Comparison of ENCODE assay signal across 8 cellular contexts in genomic region chr2:173966274-173967098, GRCh38. TPM values are rescaled to one million over a fixed set of nuclear protein-coding genes. Genes with fewer than 3 reads are reported as not detected.
A peak's percentile ranks its signal among the peaks of the same experiment; 100 is the strongest.
DNase-seq lines count a peak whose midpoint lies in the region; ATAC-seq and TF ChIP-seq lines count a peak whose summit lies in the region.

No MANE protein-coding gene starts in this region.

- peaks cover 36% of the 10 kb centered on the region for H3K4me1 Mint-ChIP-seq in CD4-positive, alpha-beta T cell (ENCODE audit: low read depth)
- peaks cover 23% of the 10 kb centered on the region for H3K4me1 Mint-ChIP-seq in neural progenitor cell

- peak overlapping the region; percentile 99 for H3K4me3 Mint-ChIP-seq in CD4-positive, alpha-beta T cell
- peak overlapping the region; percentile 94 for H3K4me3 Mint-ChIP-seq in neural progenitor cell

- H3K4me1 ChIP-seq in MM.1S (ENCODE audit: low read length) (peaks cover 8% of the 10 kb centered on the region), duodenal mucosa (ENCODE audit: control insufficient read depth in 1 of 2, insufficient read depth in 2 of 2, low read length in 2 of 2) (peaks cover 13 to 15% of the 10 kb centered on the region in 2 donors), neural progenitor cell (peaks cover 18% of the 10 kb centered on the region)

- H3K27ac Mint-ChIP-seq in CD4-positive, alpha-beta T cell: peak overlapping the region; percentile 98
- peak overlapping the region; percentile 98 for H3K27ac Mint-ChIP-seq in neural progenitor cell

- no peaks in the 10 kb centered on the region for H3K9me3 Mint-ChIP-seq in CD4-positive, alpha-beta T cell
- H3K9me3 Mint-ChIP-seq in neural progenitor cell: peaks cover 4% of the 10 kb centered on the region

- POLR2A ChIA-PET in CD4-positive, alpha-beta T cell (lab: Charles Lee): interaction anchor here (0.6 to 1.2 kb wide), 11 partner anchors 9 to 1202 kb away, joined by 3 to 8 read pairs (median 4); partner anchors contain the start of gene SCRN3

- H3K9me2 ChIP-seq in MM.1S (replicated peaks; ENCODE audit: insufficient read depth, low read length): no peaks in the 10 kb centered on the region

- H3K9me3 ChIP-seq in CD4-positive, alpha-beta T cell (ENCODE audit: control insufficient read depth, low read length): no peaks in the 10 kb centered on the region
- H3K9me3 ChIP-seq in MM.1S (replicated peaks; ENCODE audit: insufficient read depth, low read length): no peaks in the 10 kb centered on the region
- no peaks in the 10 kb centered on the region for H3K9me3 ChIP-seq in duodenal mucosa (ENCODE audit: control insufficient read depth in 1 of 2, low read length in 2 of 2)
- H3K9me3 ChIP-seq in neural progenitor cell (ENCODE audit: low read depth): no peaks in the 10 kb centered on the region

- no peak for DNase-seq in CD4-positive, alpha-beta T cell
- DNase-seq in MM.1S (no peak), neural progenitor cell (ENCODE audit: low spot score) (no peak), DMS153 (lab: John Stamatoyannopoulos, UW) (no peak), HK-2 (ENCODE audit: unreplicated experiment) (no peak)

- CTCF ChIA-PET in CD4-positive, alpha-beta T cell (lab: Charles Lee): no interaction called here

- no peaks in the 10 kb centered on the region for H3K27me3 ChIP-seq in CD4-positive, alpha-beta T cell (ENCODE audit: control insufficient read depth, insufficient read depth, low read length)
- H3K27me3 ChIP-seq in MM.1S (replicated peaks; ENCODE audit: insufficient read depth, low read length): no peaks in the 10 kb centered on the region
- no peaks in the 10 kb centered on the region for H3K27me3 ChIP-seq in duodenal mucosa (ENCODE audit: control insufficient read depth in 1 of 2, insufficient read depth in 2 of 2, low read length in 2 of 2)
- H3K27me3 ChIP-seq in neural progenitor cell: no peaks in the 10 kb centered on the region

- H2AFZ ChIP-seq in MM.1S (ENCODE audit: low read length) (no peak overlapping the region), neural progenitor cell (replicated peaks) (no peak overlapping the region)

- H3K9ac ChIP-seq in MM.1S (ENCODE audit: low read length) (peak overlapping the region; percentile 100; the same call in 1 of the 2 replicates), duodenal mucosa (ENCODE audit: low read depth in 1 of 2, low read length in 2 of 2) (peak overlapping the region; percentile 91 to 97), neural progenitor cell (peak overlapping the region; percentile 74)

- TF ChIP-seq CTCF in CD4-positive, alpha-beta T cell (IDR thresholded peaks at IDR 0.05): no peak
- TF ChIP-seq CTCF in MM.1S (IDR thresholded peaks at IDR 0.05; ENCODE audit: low read length) (no peak), neural progenitor cell (IDR thresholded peaks at IDR 0.05) (no peak)

- H4K20me1 ChIP-seq in MM.1S (ENCODE audit: insufficient read depth, low read length): no peaks in the 10 kb centered on the region
- no peaks in the 10 kb centered on the region for H4K20me1 ChIP-seq in neural progenitor cell (ENCODE audit: low read depth)

- H3K27ac ChIP-seq in CD4-positive, alpha-beta T cell (ENCODE audit: low read depth, low read length): no peak overlapping the region
- H3K27ac ChIP-seq in MM.1S (ENCODE audit: low read length) (peak overlapping the region; percentile 99; the same call in 1 of the 2 replicates), duodenal mucosa (ENCODE audit: low read depth, low read length) (peak overlapping the region; percentile 99), neural progenitor cell (peak overlapping the region; percentile 92)

- peaks cover 28% of the 10 kb centered on the region for H3K36me3 Mint-ChIP-seq in CD4-positive, alpha-beta T cell (ENCODE audit: low read depth)
- H3K36me3 Mint-ChIP-seq in neural progenitor cell: peaks cover 9% of the 10 kb centered on the region

- no peak for ATAC-seq in CD4-positive, alpha-beta T cell (ENCODE audit: poor library complexity)
- ATAC-seq in GM19351 (IDR thresholded peaks at IDR 0.05; ENCODE audit: unreplicated experiment) (no peak), HG03159 (IDR thresholded peaks at IDR 0.05; ENCODE audit: unreplicated experiment) (no peak)

- H3K79me2 ChIP-seq in MM.1S (ENCODE audit: low read length) (peaks cover 31% of the 10 kb centered on the region), neural progenitor cell (ENCODE audit: low read depth) (peaks cover 45% of the 10 kb centered on the region)

- H3K36me3 ChIP-seq in MM.1S (replicated peaks; ENCODE audit: insufficient read depth, low read length): no peaks in the 10 kb centered on the region
- H3K36me3 ChIP-seq in duodenal mucosa (ENCODE audit: control insufficient read depth in 1 of 2, insufficient read depth in 2 of 2, low read length in 2 of 2): no peaks in the 10 kb centered on the region
- H3K36me3 ChIP-seq in neural progenitor cell: peaks cover 3% of the 10 kb centered on the region

- H3K4me2 ChIP-seq in MM.1S (ENCODE audit: low read depth, low read length) (peak overlapping the region; percentile 73), neural progenitor cell (peak overlapping the region; percentile 100)

- H3F3A ChIP-seq in MM.1S (ENCODE audit: insufficient read depth, low read length): peaks cover 25% of the 10 kb centered on the region
- peaks cover 33% of the 10 kb centered on the region for H3F3A ChIP-seq in neural progenitor cell (ENCODE audit: low read depth)

- H3K4me3 ChIP-seq in MM.1S (ENCODE audit: low read length): peak overlapping the region; percentile 99
- peak overlapping the region; percentile 92 to 93 for H3K4me3 ChIP-seq in duodenal mucosa (ENCODE audit: low read depth in 1 of 2, low read length in 2 of 2)
- peak overlapping the region; percentile 99 for H3K4me3 ChIP-seq in neural progenitor cell

- H3K27me3 Mint-ChIP-seq in CD4-positive, alpha-beta T cell: no peaks in the 10 kb centered on the region
- H3K27me3 Mint-ChIP-seq in neural progenitor cell (ENCODE audit: insufficient read depth, low read depth): peaks cover 6% of the 10 kb centered on the region

- intact Hi-C loops in CD4-positive, alpha-beta T cell (cut with DNase I, micrococcal nuclease): loop anchor here (5.0 kb wide), 3 partner anchors 71 to 376 kb away; partner anchors contain the start of gene OLA1 (in 1 of the 2)

RNA-seq across cellular contexts. Expression of gene SP3, which starts 1.3 kb away (rescaled TPM):
- 100 to 1,000 TPM; 159 to 166 TPM for total RNA-seq in CD4-positive, alpha-beta T cell
- 148 and 210 TPM in 2 replicates for total RNA-seq in neural progenitor cell (ENCODE audit: low replicate concordance)
